10 cellular contexts compared by ENCODE assay signal in the genomic region with DNA sequence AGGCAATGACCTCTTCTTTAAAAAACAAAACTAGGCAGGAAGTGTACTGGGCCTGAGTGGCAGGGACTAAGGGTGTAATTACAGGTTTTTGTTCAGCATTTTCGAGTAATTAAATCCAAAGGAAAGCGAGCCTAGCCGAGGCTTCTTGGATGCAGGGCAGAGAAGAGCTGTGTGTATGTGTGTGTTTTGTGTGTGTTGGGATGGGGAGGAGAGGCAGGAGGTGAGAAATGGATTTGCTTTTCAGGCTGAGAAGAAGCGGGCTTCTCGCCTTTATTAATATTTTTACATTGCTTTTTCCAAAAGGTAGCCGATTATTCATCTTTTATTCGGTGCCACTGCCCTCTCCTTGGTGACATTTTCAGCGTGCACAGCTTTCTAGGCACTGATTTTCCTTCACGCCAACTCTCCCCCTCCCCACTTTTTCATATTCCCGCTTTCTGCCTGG. TPM values are rescaled to one million over a fixed set of nuclear protein-coding genes. Genes with fewer than 3 reads are reported as not detected.
DNase-seq lines count a peak whose midpoint lies in the region; ATAC-seq, FAIRE-seq and TF ChIP-seq lines count a peak whose summit lies in the region.
"Had no signal": no experiment of that assay in that cellular context is flagged by ENCODE, and none has a peak within 500 bp of the region (broad histone marks: within the 10 kb centered on the region; RNA-seq: fewer than 3 reads in every experiment).

No MANE protein-coding gene starts in this region.

- no peaks in the 10 kb centered on the region for H3K27me3 Mint-ChIP-seq in activated T-cell treated with anti-CD3 and anti-CD28 coated beads, Interleukin-2, amount 50 U/mL, for 24 hours
- H3K27me3 Mint-ChIP-seq in T-helper 17 cell, result no peaks in the 10 kb centered on the region
- H3K27me3 Mint-ChIP-seq in immature natural killer cell (ENCODE audit: low read depth in 3 of 3), result peaks cover 9 to 44% (median 25%) of the 10 kb centered on the region in 3 donors

- H3K36me3 Mint-ChIP-seq in activated T-cell treated with anti-CD3 and anti-CD28 coated beads, Interleukin-2, amount 50 U/mL, for 24 hours (ENCODE audit: low read depth), result peaks cover 2% of the 10 kb centered on the region
- H3K36me3 Mint-ChIP-seq in T-helper 17 cell (ENCODE audit: low read depth), result no peaks in the 10 kb centered on the region
- H3K36me3 Mint-ChIP-seq in immature natural killer cell, result no peaks in the 10 kb centered on the region

- no peaks in the 10 kb centered on the region for H3K9me3 Mint-ChIP-seq in activated T-cell treated with anti-CD3 and anti-CD28 coated beads, Interleukin-2, amount 50 U/mL, for 24 hours
- H3K9me3 Mint-ChIP-seq in immature natural killer cell, result no peaks in the 10 kb centered on the region

- no peaks in the 10 kb centered on the region for H3K36me3 ChIP-seq in thoracic aorta

- peak overlapping the region; percentile 97 for H3K27ac Mint-ChIP-seq in activated T-cell treated with anti-CD3 and anti-CD28 coated beads, Interleukin-2, amount 50 U/mL, for 24 hours
- H3K27ac Mint-ChIP-seq in T-helper 17 cell (peak overlapping the region; percentile 98), immature natural killer cell (peak overlapping the region; percentile 91 to 100 (median 98))

- H3K4me1 ChIP-seq in thoracic aorta (ENCODE audit: control insufficient read depth in 1 of 2, low read depth in 2 of 2), result peaks cover 57 to 76% of the 10 kb centered on the region in 2 donors

- ATAC-seq in T-helper 17 cell, result no peak
- ATAC-seq in thoracic aorta (ENCODE audit: insufficient number of reproducible peaks, low FRiP score, low read depth), result no peak
- ATAC-seq: HCT116 had no signal

- TF ChIP-seq CTCF in thoracic aorta (IDR thresholded peaks at IDR 0.05), result no peak

- no peak overlapping the region for H3K4me3 ChIP-seq in thoracic aorta

- H3K27ac ChIP-seq in thoracic aorta, result peak overlapping the region; percentile 30 to 38

- H3K4me1 Mint-ChIP-seq in activated T-cell treated with anti-CD3 and anti-CD28 coated beads, Interleukin-2, amount 50 U/mL, for 24 hours (ENCODE audit: low read depth), result peaks cover 84% of the 10 kb centered on the region
- H3K4me1 Mint-ChIP-seq in T-helper 17 cell (peaks cover 62% of the 10 kb centered on the region), immature natural killer cell (peaks cover 85 to 86% of the 10 kb centered on the region in 2 donors)

- H3K27me3 ChIP-seq in thoracic aorta (replicated peaks; ENCODE audit: insufficient read depth), result no peaks in the 10 kb centered on the region

- DNase-seq in activated T-cell treated with anti-CD3 and anti-CD28 coated beads, Interleukin-2, amount 50 U/mL, for 24 hours, result no peak
- no peak for DNase-seq in activated T-cell treated with anti-CD3 and anti-CD28 coated beads, Interleukin-2, amount 50 U/mL, for 1 hour
- no peak for DNase-seq in T-helper 17 cell
- no peak for DNase-seq in immature natural killer cell
- no peak for DNase-seq in thoracic aorta (ENCODE audit: low spot score)
- DNase-seq in effector CD8-positive, alpha-beta T cell (lab: John Stamatoyannopoulos, UW), result no peak
- DNase-seq in HK-2 (ENCODE audit: unreplicated experiment), result no peak
- no peak for DNase-seq in urothelium cell line (ENCODE audit: low spot score)
- DNase-seq: stimulated activated CD4-positive, alpha-beta T cell treated with anti-CD3 and anti-CD28 coated beads, Interleukin-2, amount 100 ng/mL, for 48 hours had no signal

- peak overlapping the region; percentile 76 for H3K4me3 Mint-ChIP-seq in activated T-cell treated with anti-CD3 and anti-CD28 coated beads, Interleukin-2, amount 50 U/mL, for 24 hours
- H3K4me3 Mint-ChIP-seq in T-helper 17 cell (peak overlapping the region; percentile 84), immature natural killer cell (peak overlapping the region; percentile 58 to 89 (median 85))

- H3K9me3 ChIP-seq in T-helper 17 cell (ENCODE audit: control insufficient read depth, low read length, poor library complexity, severe bottlenecking), result no peaks in the 10 kb centered on the region
- no peaks in the 10 kb centered on the region for H3K9me3 ChIP-seq in thoracic aorta

- FAIRE-seq in urothelium cell line (lab: Jason Lieb, UNC), result no peak

RNA-seq across cellular contexts. Expression of gene IRF2BPL, which starts 8.9 kb away (rescaled TPM):
- total RNA-seq in T-helper 17 cell, result 10 to 100 TPM; 41.9 to 51.7 TPM
- 10 to 100 TPM in 1 of 3 donors, 1 to 10 TPM in 2; 3.5 to 11.1 (median 3.6) TPM for polyA plus RNA-seq in immature natural killer cell
- total RNA-seq in thoracic aorta, result 10 to 100 TPM; 49.6 to 69.7 TPM
